In the genomic region with DNA sequence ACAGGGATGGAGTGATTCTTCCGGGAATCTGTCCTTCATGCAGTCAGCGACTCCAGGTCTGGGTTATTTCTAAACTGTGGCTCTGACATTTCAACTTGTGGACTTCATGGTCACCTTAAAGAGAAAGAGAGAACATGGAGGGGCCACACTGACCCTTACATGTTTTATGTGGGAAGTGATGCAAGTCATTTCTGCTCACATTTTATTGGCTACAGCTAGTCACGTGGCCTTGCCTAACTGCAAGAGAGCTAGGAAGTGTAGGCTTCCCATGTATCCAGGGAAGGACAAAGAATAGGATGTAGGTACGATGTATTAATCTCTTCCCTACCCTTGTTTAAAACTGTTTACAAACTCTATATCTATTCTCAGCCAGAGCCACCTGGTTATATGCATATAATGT, we compare ENCODE assay signal across 1 cellular context.
TF ChIP-seq lines count a peak whose summit lies in the region.

No MANE protein-coding gene starts in this region.

TF ChIP-seq in H1, 55 proteins besides CTCF, POLR2A, EP300 and RAD21:
- TF ChIP-seq CEBPB (IDR thresholded peaks at IDR 0.05; ENCODE audit: low read depth, low read length) (0 out of 2 replicates have a peak, but pooled peaks have one; percentile 13), RXRA (IDR thresholded peaks at IDR 0.05; ENCODE audit: insufficient read depth, low read depth, low read length) (no peak)
TF ChIP-seq in H1: peak in this region for 1.
